ENCODE assay signal across 8 cellular contexts in genomic region chr16:29327631-29328408, GRCh38.
A peak's percentile ranks its signal among the peaks of the same experiment; 100 is the strongest.
DNase-seq lines count a peak whose midpoint lies in the region; ATAC-seq, FAIRE-seq and TF ChIP-seq lines count a peak whose summit lies in the region.
"Not testable (repeated sequence)": the region's sequence is repeated elsewhere in the genome, so short reads cannot be mapped to it uniquely, and the experiment has no call there.

No MANE protein-coding gene starts in this region.

- CTCF ChIA-PET in Panc1 (lab: Charles Lee) = not testable (repeated sequence)

- not testable (repeated sequence) for H3K4me3 ChIP-seq in Panc1 (ENCODE audit: low read depth in 2 of 2, low read length in 2 of 2); choroid plexus epithelial cell (ENCODE audit: low read depth, low read length)

- not testable (repeated sequence) for H3K4me3 Mint-ChIP-seq in memory B cell

- not testable (repeated sequence) for H3K36me3 Mint-ChIP-seq in memory B cell

- DNase-seq in AG09319 (ENCODE audit: extremely low read depth, low read depth) (peak; percentile 10), H54 (ENCODE audit: insufficient read length, low spot score) (peak; percentile 50), amniotic stem cell (lab: John Stamatoyannopoulos, UW) (peak; percentile 36), choroid plexus epithelial cell (ENCODE audit: low read depth) (peak; percentile 73), fibroblast of peridontal ligament (ENCODE audit: extremely low read depth) (peak; percentile 40), smooth muscle cell of the brain vasculature (ENCODE audit: low read depth, low spot score) (peak; percentile 62)
- not testable (repeated sequence) for DNase-seq in Panc1 (ENCODE audit: low read depth, low spot score); memory B cell (ENCODE audit: low spot score in 2 of 2)

- POLR2A ChIA-PET in Panc1 (lab: Charles Lee) = not testable (repeated sequence)

- FAIRE-seq in H54 (lab: Jason Lieb, UNC) = peak; percentile 68

- H3K9me3 ChIP-seq in Panc1 (ENCODE audit: control insufficient read depth, insufficient read depth, low read depth, low read length) = not testable (repeated sequence)

- TF ChIP-seq CTCF in AG09319 (IDR thresholded peaks at IDR 0.05; ENCODE audit: low read depth, low read length); Panc1 (IDR thresholded peaks at IDR 0.05); choroid plexus epithelial cell (conservative IDR thresholded peaks at IDR 0.05; ENCODE audit: low read depth, low read length): not testable (repeated sequence)

- H3K36me3 ChIP-seq in Panc1 (ENCODE audit: control insufficient read depth, insufficient read depth, low read length) = not testable (repeated sequence)

- intact Hi-C loops in Panc1 (cut with micrococcal nuclease; ENCODE audit: unreplicated experiment) = not testable (repeated sequence)

- H3K27ac Mint-ChIP-seq in memory B cell = peak overlapping the region; percentile 16

- H3K27me3 ChIP-seq in Panc1 (ENCODE audit: control insufficient read depth, insufficient read depth, low read length) = not testable (repeated sequence)

- H3K27me3 Mint-ChIP-seq in memory B cell = not testable (repeated sequence)

- not testable (repeated sequence) for H3K4me1 ChIP-seq in Panc1 (ENCODE audit: control insufficient read depth, insufficient read depth, low read length)

- not testable (repeated sequence) for TF ChIP-seq POLR2A in H54 (IDR thresholded peaks at IDR 0.05; ENCODE audit: low read depth, low read length)

- H3K4me1 Mint-ChIP-seq in memory B cell = not testable (repeated sequence)

- not testable (repeated sequence) for H3K27ac ChIP-seq in Panc1 (ENCODE audit: low read length)

- H3K9me3 Mint-ChIP-seq in memory B cell = not testable (repeated sequence)

- peak; percentile 61; the same call in 1 of the 2 replicates for ATAC-seq in Panc1
- not testable (repeated sequence) for ATAC-seq in memory B cell (ENCODE audit: low read depth)

- not testable (repeated sequence) for BruUV-seq in Panc1 (replicated peaks; lab: Mats Ljungman, UMichigan)

- in situ Hi-C loops in Panc1 (cut with HindIII; ENCODE audit: low pct_unique_long_range_greater_than_20kb, low sequenced_read_pairs) = not testable (repeated sequence)
